ENCODE assay signal across 8 cellular contexts in the genomic region with DNA sequence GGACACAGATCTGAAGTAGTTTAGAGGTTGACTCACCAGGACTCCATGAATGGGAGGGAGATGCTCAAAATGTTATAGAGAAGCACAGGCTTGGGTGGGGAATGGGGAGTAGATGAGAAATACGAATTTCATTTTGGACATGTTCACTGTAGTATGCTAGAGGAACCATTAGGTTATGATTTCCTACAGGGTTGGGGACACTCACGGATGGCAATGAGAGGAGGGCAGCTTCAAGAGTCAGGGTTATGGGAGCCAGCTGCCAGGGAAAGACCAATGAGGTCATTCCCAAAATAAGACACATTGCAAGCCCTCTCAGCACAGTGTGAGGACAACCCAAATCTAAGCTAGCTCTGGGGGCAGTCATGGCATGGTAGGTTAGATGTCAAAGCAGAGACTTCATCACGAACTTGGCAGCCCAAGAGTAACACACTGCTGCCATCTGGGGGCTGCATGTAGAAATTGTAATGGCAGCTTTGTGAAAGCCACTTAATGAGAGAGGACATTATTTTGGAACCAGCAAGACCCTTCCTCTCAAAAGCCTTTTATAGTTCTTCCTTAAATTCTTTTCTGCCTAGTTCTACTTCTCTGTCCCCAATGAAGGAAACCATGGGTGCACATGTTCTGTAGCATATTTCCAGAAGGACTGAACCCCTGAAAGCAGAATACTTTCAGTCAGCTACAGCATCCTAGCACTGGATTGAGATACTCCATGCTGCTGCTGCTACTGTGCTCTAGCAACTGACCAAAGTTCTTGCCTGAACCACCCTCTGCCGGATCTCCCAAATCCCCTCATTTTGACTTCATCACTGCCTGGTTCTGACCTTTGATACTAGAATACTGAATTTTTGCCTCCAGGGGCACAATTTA. TPM values are rescaled to one million over a fixed set of nuclear protein-coding genes. Genes with fewer than 3 reads are reported as not detected.
DNase-seq lines count a peak whose midpoint lies in the region; ATAC-seq and TF ChIP-seq lines count a peak whose summit lies in the region.

No MANE protein-coding gene starts in this region.

- TF ChIP-seq CTCF in right atrium auricular region (IDR thresholded peaks at IDR 0.05) (peak; percentile 28 to 73), smooth muscle cell (IDR thresholded peaks at IDR 0.05; ENCODE audit: borderline replicate concordance, insufficient read depth, poor library complexity, severe bottlenecking) (peak; percentile 65)

- H4K20me1 ChIP-seq in smooth muscle cell (ENCODE audit: low read depth), result no peaks in the 10 kb centered on the region

- 50% methylated on average over 4 of the region's 4 CpGs for WGBS in smooth muscle cell (ENCODE audit: low lambda C conversion rate)

- H3K27me3 Mint-ChIP-seq in activated naive CD8-positive, alpha-beta T cell treated with anti-CD3 and anti-CD28 coated beads, Interleukin-2, amount 50 U/mL, for 24 hours, result peaks cover 7% of the 10 kb centered on the region

- peaks cover 12% of the 10 kb centered on the region for H3K9me3 ChIP-seq in NT2/D1 (ENCODE audit: insufficient read depth, low read length)
- no peaks in the 10 kb centered on the region for H3K9me3 ChIP-seq in right atrium auricular region
- no peaks in the 10 kb centered on the region for H3K9me3 ChIP-seq in smooth muscle cell (replicated peaks; ENCODE audit: low read depth)

- peak; percentile 24 for ATAC-seq in activated naive CD8-positive, alpha-beta T cell treated with anti-CD3 and anti-CD28 coated beads, Interleukin-2, amount 50 U/mL, for 24 hours

- no peak overlapping the region for H3K9ac ChIP-seq in NT2/D1 (ENCODE audit: insufficient read length, low read depth)
- H3K9ac ChIP-seq in smooth muscle cell (ENCODE audit: low read depth), result no peak overlapping the region

- H3K4me1 ChIP-seq in NT2/D1 (ENCODE audit: insufficient read depth, insufficient read length) (no peaks in the 10 kb centered on the region), right atrium auricular region (no peaks in the 10 kb centered on the region), smooth muscle cell (ENCODE audit: low read depth) (no peaks in the 10 kb centered on the region)

- no peak overlapping the region for H3K4me3 Mint-ChIP-seq in activated naive CD8-positive, alpha-beta T cell treated with anti-CD3 and anti-CD28 coated beads, Interleukin-2, amount 50 U/mL, for 24 hours

- H3K36me3 Mint-ChIP-seq in activated naive CD8-positive, alpha-beta T cell treated with anti-CD3 and anti-CD28 coated beads, Interleukin-2, amount 50 U/mL, for 24 hours (ENCODE audit: low read depth), result no peaks in the 10 kb centered on the region

- no peak overlapping the region for H2AFZ ChIP-seq in smooth muscle cell (ENCODE audit: low read depth)

- no peaks in the 10 kb centered on the region for H3K79me2 ChIP-seq in smooth muscle cell (ENCODE audit: low read depth)

- no peak overlapping the region for H3K4me2 ChIP-seq in smooth muscle cell

- H3F3A ChIP-seq in smooth muscle cell (ENCODE audit: low read depth), result no peaks in the 10 kb centered on the region

- H3K27ac Mint-ChIP-seq in activated naive CD8-positive, alpha-beta T cell treated with anti-CD3 and anti-CD28 coated beads, Interleukin-2, amount 50 U/mL, for 24 hours, result no peak overlapping the region

- H3K27me3 ChIP-seq in NT2/D1 (ENCODE audit: insufficient read depth, insufficient read length), result no peaks in the 10 kb centered on the region
- no peaks in the 10 kb centered on the region for H3K27me3 ChIP-seq in right atrium auricular region
- no peaks in the 10 kb centered on the region for H3K27me3 ChIP-seq in smooth muscle cell (ENCODE audit: low read depth)

- DNase-seq in ELF-1 (ENCODE audit: low read depth, low spot score), result peak; percentile 51
- DNase-seq in HPDE6-E6E7 (ENCODE audit: extremely low spot score), result peak; percentile 11
- peak; percentile 52 for DNase-seq in NT2/D1 (ENCODE audit: low read depth, low spot score)
- DNase-seq in activated naive CD8-positive, alpha-beta T cell treated with anti-CD3 and anti-CD28 coated beads, Interleukin-2, amount 50 U/mL, for 24 hours, result peak; percentile 40
- no peak for DNase-seq in right atrium auricular region (ENCODE audit: low spot score)
- DNase-seq in smooth muscle cell (lab: John Stamatoyannopoulos, UW; ENCODE audit: unreplicated experiment), result no peak
- no peak for DNase-seq in GF-D8 (lab: John Stamatoyannopoulos, UW)
- DNase-seq in activated CD4-positive, CD25-positive, alpha-beta regulatory T cell treated with anti-CD3 and anti-CD28 coated beads, Interleukin-2, amount 50 U/mL, for 72 hours, result no peak

- H3K36me3 ChIP-seq in NT2/D1 (ENCODE audit: insufficient read depth, insufficient read length, low read length), result no peaks in the 10 kb centered on the region
- H3K36me3 ChIP-seq in right atrium auricular region, result no peaks in the 10 kb centered on the region
- no peaks in the 10 kb centered on the region for H3K36me3 ChIP-seq in smooth muscle cell (ENCODE audit: low read depth)

- no peak overlapping the region for H3K27ac ChIP-seq in right atrium auricular region
- H3K27ac ChIP-seq in smooth muscle cell (ENCODE audit: low read depth), result no peak overlapping the region

- H3K4me1 Mint-ChIP-seq in activated naive CD8-positive, alpha-beta T cell treated with anti-CD3 and anti-CD28 coated beads, Interleukin-2, amount 50 U/mL, for 24 hours, result no peaks in the 10 kb centered on the region

- H3K4me3 ChIP-seq in NT2/D1 (ENCODE audit: insufficient read length, low read depth), result no peak overlapping the region
- H3K4me3 ChIP-seq in right atrium auricular region, result no peak overlapping the region
- H3K4me3 ChIP-seq in smooth muscle cell, result no peak overlapping the region

- no peaks in the 10 kb centered on the region for H3K9me3 Mint-ChIP-seq in activated naive CD8-positive, alpha-beta T cell treated with anti-CD3 and anti-CD28 coated beads, Interleukin-2, amount 50 U/mL, for 24 hours

RNA-seq across cellular contexts. Expression of gene ZCCHC12, which starts 16.2 kb away (rescaled TPM):
- total RNA-seq in right atrium auricular region (under 1 TPM in 1 of 2 donors, not detected in 1; 0.19 TPM), smooth muscle cell (0.49 TPM in 1 of 2 replicates, not detected in the other)
- polyA plus RNA-seq in smooth muscle cell, result 0.38 TPM in 1 of 2 replicates, not detected in the other

Comparison
In these comparisons a context has a peak if more than half of its experiments do, and no peak if none do; other contexts are left out.
1. DNase-seq: peak in ELF-1 (single experiment), HPDE6-E6E7 (single experiment), NT2/D1 (single experiment) and activated naive CD8-positive, alpha-beta T cell treated with anti-CD3 and anti-CD28 coated beads, Interleukin-2, amount 50 U/mL, for 24 hours (single experiment); none in right atrium auricular region (single experiment), smooth muscle cell (single experiment), GF-D8 (single experiment) and activated CD4-positive, CD25-positive, alpha-beta regulatory T cell treated with anti-CD3 and anti-CD28 coated beads, Interleukin-2, amount 50 U/mL, for 72 hours (single experiment).